ENCODE assay signal across 10 cellular contexts in the genomic region with DNA sequence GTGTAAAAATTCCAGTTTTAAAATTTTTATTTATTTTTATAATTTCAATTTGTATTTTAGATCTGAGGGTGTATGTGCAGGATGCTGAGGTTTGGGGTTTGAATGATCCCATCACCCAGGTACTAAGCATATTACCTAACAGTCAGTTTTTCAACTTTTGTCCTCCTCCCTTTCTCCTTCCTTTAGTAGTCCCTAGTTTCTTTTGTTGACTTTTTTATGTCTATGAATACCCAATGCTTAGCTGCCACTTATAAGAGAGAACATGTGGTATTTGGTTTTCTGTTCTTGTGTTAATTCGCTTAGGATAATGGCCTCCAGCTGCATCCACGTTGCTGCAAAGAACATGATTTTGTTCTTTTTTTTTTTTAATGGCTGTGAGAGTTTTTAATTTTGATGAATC. TPM values are rescaled to one million over a fixed set of nuclear protein-coding genes. Genes with fewer than 3 reads are reported as not detected.
"Had no signal": no experiment of that assay in that cellular context is flagged by ENCODE, and none has a peak within 500 bp of the region (broad histone marks: within the 10 kb centered on the region; RNA-seq: fewer than 3 reads in every experiment).

No MANE protein-coding gene starts in this region.

- H3K4me2 ChIP-seq: KMS-11 had no signal

- ATAC-seq: HCT116, HepG2 had no signal

- H3K27me3 Mint-ChIP-seq: IgD-negative memory B cell had no signal

- H3K9ac ChIP-seq: KMS-11 had no signal

- H3K9me3 Mint-ChIP-seq: H9, HFFc6, IgD-negative memory B cell had no signal

- DNase-seq: GOT3, H9, HFFc6, KBM-7 had no signal

- H3K27ac ChIP-seq: HL-60, KMS-11 had no signal

- H3K27ac Mint-ChIP-seq: HFFc6, IgD-negative memory B cell had no signal

- H3K4me3 Mint-ChIP-seq: H9, HFFc6, IgD-negative memory B cell had no signal

RNA-seq across cellular contexts. Expression of a gene that starts 35.7 kb away (rescaled TPM):
- total RNA-seq: H4, HepG2 had no signal
